8 cellular contexts compared by ENCODE assay signal in the genomic region with DNA sequence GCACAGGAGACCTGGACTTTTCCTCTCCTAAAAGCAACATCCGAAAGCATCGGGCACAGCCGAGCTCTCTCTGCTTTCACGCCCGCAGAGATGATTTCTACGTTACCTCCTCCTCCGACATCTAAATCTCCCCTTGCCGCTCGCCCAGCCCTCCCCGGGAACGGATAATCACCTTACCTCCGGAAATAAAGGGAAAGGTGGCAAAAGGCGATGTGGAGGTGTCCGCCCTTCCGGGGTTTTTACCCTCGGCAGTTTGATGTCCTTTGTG. TPM values are rescaled to one million over a fixed set of nuclear protein-coding genes. Genes with fewer than 3 reads are reported as not detected.
DNase-seq lines count a peak whose midpoint lies in the region; ATAC-seq and TF ChIP-seq lines count a peak whose summit lies in the region.

No MANE protein-coding gene starts in this region.

- no peak overlapping the region for H3K4me3 Mint-ChIP-seq in endothelial cell (ENCODE audit: unreplicated experiment)

- no peak overlapping the region for H3K27ac Mint-ChIP-seq in endothelial cell (ENCODE audit: unreplicated experiment)

- peaks cover 8% of the 10 kb centered on the region for H3F3A ChIP-seq in smooth muscle cell (ENCODE audit: low read depth)

- peaks cover 25% of the 10 kb centered on the region for H4K20me1 ChIP-seq in smooth muscle cell (ENCODE audit: low read depth)

- intact Hi-C loops in left ventricle myocardium superior (cut with micrococcal nuclease): loop anchor here (10.0 kb wide), 1 partner anchor 63 kb away; no protein-coding TSS in a partner anchor

- H3K9me3 ChIP-seq in SJSA1 (replicated peaks): no peaks in the 10 kb centered on the region; the same call in 1 of the 2 replicates
- H3K9me3 ChIP-seq in smooth muscle cell (replicated peaks; ENCODE audit: low read depth): no peaks in the 10 kb centered on the region

- DNase-seq in NCI-H1417 (lab: John Stamatoyannopoulos, UW) (peak in 2 of 3 experiments; percentile 50 to 94), NCI-H1417 treated with DMSO at 0.1 percent for 48 hours (lab: John Stamatoyannopoulos, UW) (no peak), SJSA1 (ENCODE audit: low read depth in 1 of 2, low spot score in 2 of 2) (peak in 1 of 2 experiments; percentile 38), left ventricle myocardium superior (no peak), smooth muscle cell (lab: John Stamatoyannopoulos, UW; ENCODE audit: unreplicated experiment) (no peak), endothelial cell (ENCODE audit: low spot score) (no peak)

- H3K36me3 ChIP-seq in SJSA1 (no peaks in the 10 kb centered on the region), smooth muscle cell (ENCODE audit: low read depth) (no peaks in the 10 kb centered on the region)

- ATAC-seq in left ventricle myocardium superior (peak; percentile 3), GM19467 (IDR thresholded peaks at IDR 0.05; ENCODE audit: unreplicated experiment) (no peak), GM19395 (IDR thresholded peaks at IDR 0.05; ENCODE audit: unreplicated experiment) (no peak)

- WGBS in smooth muscle cell (ENCODE audit: low lambda C conversion rate): 1% methylated on average over 16 of the region's 16 CpGs

- peak overlapping the region; percentile 87 for H2AFZ ChIP-seq in smooth muscle cell (ENCODE audit: low read depth)

- H3K4me1 ChIP-seq in SJSA1 (replicated peaks) (peaks cover 30% of the 10 kb centered on the region), smooth muscle cell (ENCODE audit: low read depth) (peaks cover 44% of the 10 kb centered on the region)

- H3K27me3 Mint-ChIP-seq in endothelial cell (ENCODE audit: unreplicated experiment): peaks cover 7% of the 10 kb centered on the region

- H3K27me3 ChIP-seq in SJSA1 (replicated peaks) (no peaks in the 10 kb centered on the region), smooth muscle cell (ENCODE audit: low read depth) (no peaks in the 10 kb centered on the region)

- H3K27ac ChIP-seq in SJSA1 (peak overlapping the region; percentile 16), smooth muscle cell (ENCODE audit: low read depth) (peak overlapping the region; percentile 81)

- H3K36me3 Mint-ChIP-seq in endothelial cell (ENCODE audit: low read depth, unreplicated experiment): no peaks in the 10 kb centered on the region

- H3K4me1 Mint-ChIP-seq in endothelial cell (ENCODE audit: unreplicated experiment): peaks cover 17% of the 10 kb centered on the region

- H3K4me3 ChIP-seq in SJSA1: peak overlapping the region; percentile 54
- peak overlapping the region; percentile 80 for H3K4me3 ChIP-seq in smooth muscle cell

- H3K4me2 ChIP-seq in smooth muscle cell: peak overlapping the region; percentile 90

- H3K79me2 ChIP-seq in smooth muscle cell (ENCODE audit: low read depth): peaks cover 51% of the 10 kb centered on the region

- peak overlapping the region; percentile 83 for H3K9ac ChIP-seq in smooth muscle cell (ENCODE audit: low read depth)

- H3K9me3 Mint-ChIP-seq in endothelial cell (ENCODE audit: unreplicated experiment): no peaks in the 10 kb centered on the region

- TF ChIP-seq CTCF in smooth muscle cell (IDR thresholded peaks at IDR 0.05; ENCODE audit: borderline replicate concordance, insufficient read depth, poor library complexity, severe bottlenecking): no peak
- TF ChIP-seq CTCF in endothelial cell (IDR thresholded peaks at IDR 0.05; ENCODE audit: unreplicated experiment): no peak

RNA-seq across cellular contexts. Expression of a gene that starts 0.6 kb away (rescaled TPM):
- total RNA-seq in SJSA1 (2014; rRNA removed; shearing (Covaris generic)): 9.7 and 15.6 TPM in 2 replicates
- 161 TPM for total RNA-seq in left ventricle myocardium superior
- total RNA-seq in smooth muscle cell: 64.4 and 85.8 TPM in 2 replicates
- polyA plus RNA-seq in smooth muscle cell: 23.5 and 38.5 TPM in 2 replicates
- total RNA-seq in endothelial cell (ENCODE audit: unreplicated experiment): 100 TPM

Comparison
In these comparisons a context has a peak if more than half of its experiments do, and no peak if none do; other contexts are left out.
1. DNase-seq: peak in NCI-H1417 (2 of 3); none in NCI-H1417 treated with DMSO at 0.1 percent for 48 hours (single experiment), left ventricle myocardium superior (single experiment), smooth muscle cell (single experiment) and endothelial cell (single experiment).